Comparison of ENCODE assay signal across 1 cellular context in genomic region chr20:37270586-37271420, GRCh38.
TF ChIP-seq lines count a peak whose summit lies in the region.

No MANE protein-coding gene starts in this region.

TF ChIP-seq in H1, 55 proteins besides CTCF, POLR2A, EP300 and RAD21 (continued from another document):
- TF ChIP-seq ATF3 (IDR thresholded peaks at IDR 0.05; ENCODE audit: insufficient read depth, low read depth, low read length) (no peak), SRF (IDR thresholded peaks at IDR 0.05; ENCODE audit: low read depth, low read length) (no peak), SAP30 (IDR thresholded peaks at IDR 0.05; ENCODE audit: insufficient read depth, insufficient replicate concordance, low read length) (no peak), NANOG (IDR thresholded peaks at IDR 0.05; ENCODE audit: insufficient read depth, low read depth, low read length, poor library complexity, severe bottlenecking) (no peak), SP4 (IDR thresholded peaks at IDR 0.05; ENCODE audit: low read length) (no peak), MAFK (IDR thresholded peaks at IDR 0.05; ENCODE audit: low read depth, low read length) (no peak), KDM1A (IDR thresholded peaks at IDR 0.05; ENCODE audit: borderline replicate concordance, low read length) (no peak)
